Comparison of ENCODE assay signal across 1 cellular context in the genomic region with DNA sequence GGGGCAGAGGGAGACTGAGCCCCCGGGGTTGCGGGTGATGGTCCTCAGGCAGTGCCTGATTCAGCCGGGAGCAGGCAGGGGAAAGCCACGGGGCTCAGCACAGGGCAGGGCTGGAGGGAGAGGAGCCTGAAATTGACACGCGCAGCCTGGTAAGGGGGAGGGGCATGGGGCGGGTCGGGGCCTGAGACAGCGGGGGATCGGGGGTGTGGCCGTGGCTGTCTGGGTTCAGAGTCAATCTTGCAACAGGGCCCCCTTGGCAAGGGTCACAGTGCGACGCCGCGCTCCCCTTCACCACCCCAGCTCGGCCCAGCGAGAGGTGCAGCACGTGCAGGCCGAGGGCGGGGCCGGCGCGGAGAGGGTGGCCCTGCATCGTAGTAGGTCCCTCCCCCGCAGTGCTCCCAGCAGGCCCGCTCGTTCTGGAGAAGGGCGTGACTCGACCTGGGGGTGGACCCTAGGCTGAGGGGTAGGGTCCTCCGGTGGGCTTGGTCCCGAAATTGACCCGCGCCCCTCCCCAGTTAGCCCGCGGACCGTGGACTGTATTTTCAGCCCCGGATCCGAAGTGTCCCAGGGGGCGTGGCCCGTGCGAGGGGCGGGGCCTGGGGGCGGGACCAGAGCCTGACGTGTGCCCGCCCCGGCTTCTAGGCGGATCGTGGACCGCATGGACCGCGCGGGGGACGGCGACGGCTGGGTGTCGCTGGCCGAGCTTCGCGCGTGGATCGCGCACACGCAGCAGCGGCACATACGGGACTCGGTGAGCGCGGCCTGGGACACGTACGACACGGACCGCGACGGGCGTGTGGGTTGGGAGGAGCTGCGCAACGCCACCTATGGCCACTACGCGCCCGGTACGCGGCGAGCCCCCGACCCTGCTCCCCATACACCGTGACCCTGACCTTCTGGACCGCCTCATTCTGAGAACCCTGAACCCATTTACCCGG.
TF ChIP-seq lines count a peak whose summit lies in the region.

No MANE protein-coding gene starts in this region.

TF ChIP-seq in K562, 482 proteins besides CTCF, POLR2A, EP300 and RAD21 (continued from another document and continues in another):
- TF ChIP-seq, protein P1, sequence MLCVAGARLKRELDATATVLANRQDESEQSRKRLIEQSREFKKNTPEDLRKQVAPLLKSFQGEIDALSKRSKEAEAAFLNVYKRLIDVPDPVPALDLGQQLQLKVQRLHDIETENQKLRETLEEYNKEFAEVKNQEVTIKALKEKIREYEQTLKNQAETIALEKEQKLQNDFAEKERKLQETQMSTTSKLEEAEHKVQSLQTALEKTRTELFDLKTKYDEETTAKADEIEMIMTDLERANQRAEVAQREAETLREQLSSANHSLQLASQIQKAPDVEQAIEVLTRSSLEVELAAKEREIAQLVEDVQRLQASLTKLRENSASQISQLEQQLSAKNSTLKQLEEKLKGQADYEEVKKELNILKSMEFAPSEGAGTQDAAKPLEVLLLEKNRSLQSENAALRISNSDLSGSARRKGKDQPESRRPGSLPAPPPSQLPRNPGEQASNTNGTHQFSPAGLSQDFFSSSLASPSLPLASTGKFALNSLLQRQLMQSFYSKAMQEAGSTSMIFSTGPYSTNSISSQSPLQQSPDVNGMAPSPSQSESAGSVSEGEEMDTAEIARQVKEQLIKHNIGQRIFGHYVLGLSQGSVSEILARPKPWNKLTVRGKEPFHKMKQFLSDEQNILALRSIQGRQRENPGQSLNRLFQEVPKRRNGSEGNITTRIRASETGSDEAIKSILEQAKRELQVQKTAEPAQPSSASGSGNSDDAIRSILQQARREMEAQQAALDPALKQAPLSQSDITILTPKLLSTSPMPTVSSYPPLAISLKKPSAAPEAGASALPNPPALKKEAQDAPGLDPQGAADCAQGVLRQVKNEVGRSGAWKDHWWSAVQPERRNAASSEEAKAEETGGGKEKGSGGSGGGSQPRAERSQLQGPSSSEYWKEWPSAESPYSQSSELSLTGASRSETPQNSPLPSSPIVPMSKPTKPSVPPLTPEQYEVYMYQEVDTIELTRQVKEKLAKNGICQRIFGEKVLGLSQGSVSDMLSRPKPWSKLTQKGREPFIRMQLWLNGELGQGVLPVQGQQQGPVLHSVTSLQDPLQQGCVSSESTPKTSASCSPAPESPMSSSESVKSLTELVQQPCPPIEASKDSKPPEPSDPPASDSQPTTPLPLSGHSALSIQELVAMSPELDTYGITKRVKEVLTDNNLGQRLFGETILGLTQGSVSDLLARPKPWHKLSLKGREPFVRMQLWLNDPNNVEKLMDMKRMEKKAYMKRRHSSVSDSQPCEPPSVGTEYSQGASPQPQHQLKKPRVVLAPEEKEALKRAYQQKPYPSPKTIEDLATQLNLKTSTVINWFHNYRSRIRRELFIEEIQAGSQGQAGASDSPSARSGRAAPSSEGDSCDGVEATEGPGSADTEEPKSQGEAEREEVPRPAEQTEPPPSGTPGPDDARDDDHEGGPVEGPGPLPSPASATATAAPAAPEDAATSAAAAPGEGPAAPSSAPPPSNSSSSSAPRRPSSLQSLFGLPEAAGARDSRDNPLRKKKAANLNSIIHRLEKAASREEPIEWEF (CRISPR knock-in tag; IDR thresholded peaks at IDR 0.05), result no peak
- TF ChIP-seq FUS (optimal IDR thresholded peaks at IDR 0.05; ENCODE audit: low read depth, low read length) (no peak), TBL1XR1 (IDR thresholded peaks at IDR 0.05; ENCODE audit: low read length in 2 of 2) (no peak), MTA3 (IDR thresholded peaks at IDR 0.05; ENCODE audit: borderline replicate concordance) (peak; percentile 63; the same call in 1 of the 2 replicates), ZNF24 (IDR thresholded peaks at IDR 0.05) (no peak), ZNF124 (CRISPR knock-in tag; IDR thresholded peaks at IDR 0.05) (no peak), ZC3H8 (IDR thresholded peaks at IDR 0.05) (no peak), MBD1 (CRISPR knock-in tag; IDR thresholded peaks at IDR 0.05) (no peak), ZNF507 (tag; conservative IDR thresholded peaks at IDR 0.05) (no peak), FOXK2 (conservative IDR thresholded peaks at IDR 0.05 in 1 of 2, IDR thresholded peaks at IDR 0.05 in 1 of 2; ENCODE audit: low read depth in 2 of 2) (0 out of 4 replicates have a peak, but pooled peaks of 1 of the 2 experiments have one; percentile 32), FOSL1 (tag; conservative IDR thresholded peaks at IDR 0.05) (no peak), RBFOX2 (IDR thresholded peaks at IDR 0.05; ENCODE audit: low read depth, low read length) (peak; percentile 55), ZNF165 (CRISPR knock-in tag; IDR thresholded peaks at IDR 0.05; ENCODE audit: borderline replicate concordance) (no peak), CREB3 (tag; conservative IDR thresholded peaks at IDR 0.05; ENCODE audit: low read depth) (no peak), ZSCAN29 (IDR thresholded peaks at IDR 0.05) (peak; percentile 100), ZNF133 (CRISPR knock-in tag; IDR thresholded peaks at IDR 0.05) (no peak), E2F8 (IDR thresholded peaks at IDR 0.05; ENCODE audit: low read depth, partially characterized antibody) (no peak), ZBED1 (IDR thresholded peaks at IDR 0.05) (no peak), POLR2H (tag; IDR thresholded peaks at IDR 0.05; ENCODE audit: low read depth) (no peak), RBM14 (IDR thresholded peaks at IDR 0.05; ENCODE audit: borderline replicate concordance, insufficient read depth, low read depth, low read length) (no peak), RFX7 (CRISPR knock-in tag; IDR thresholded peaks at IDR 0.05) (no peak), HMBOX1 (IDR thresholded peaks at IDR 0.05) (no peak), ASH1L (IDR thresholded peaks at IDR 0.05; ENCODE audit: borderline replicate concordance, low read depth, partially characterized antibody) (no peak), ZBTB7A (IDR thresholded peaks at IDR 0.05; ENCODE audit: borderline replicate concordance, control insufficient read depth, low read depth, low read length) (peak; percentile 94), NFXL1 (CRISPR knock-in tag; IDR thresholded peaks at IDR 0.05) (no peak), PCBP1 (IDR thresholded peaks at IDR 0.05; ENCODE audit: low read depth, low read length, poor library complexity, severe bottlenecking) (peak; percentile 32), KLF13 (tag; IDR thresholded peaks at IDR 0.05; ENCODE audit: borderline replicate concordance, low read depth) (peak; percentile 70; the same call in 1 of the 2 replicates)
- TF ChIP-seq, protein P2, sequence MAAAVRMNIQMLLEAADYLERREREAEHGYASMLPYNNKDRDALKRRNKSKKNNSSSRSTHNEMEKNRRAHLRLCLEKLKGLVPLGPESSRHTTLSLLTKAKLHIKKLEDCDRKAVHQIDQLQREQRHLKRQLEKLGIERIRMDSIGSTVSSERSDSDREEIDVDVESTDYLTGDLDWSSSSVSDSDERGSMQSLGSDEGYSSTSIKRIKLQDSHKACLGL (CRISPR knock-in tag; IDR thresholded peaks at IDR 0.05; ENCODE audit: borderline replicate concordance, poor library complexity, severe bottlenecking), result no peak
- TF ChIP-seq, protein P3, sequence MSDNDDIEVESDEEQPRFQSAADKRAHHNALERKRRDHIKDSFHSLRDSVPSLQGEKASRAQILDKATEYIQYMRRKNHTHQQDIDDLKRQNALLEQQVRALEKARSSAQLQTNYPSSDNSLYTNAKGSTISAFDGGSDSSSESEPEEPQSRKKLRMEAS (CRISPR knock-in tag; IDR thresholded peaks at IDR 0.05), result peak; percentile 95
- TF ChIP-seq, protein P4, sequence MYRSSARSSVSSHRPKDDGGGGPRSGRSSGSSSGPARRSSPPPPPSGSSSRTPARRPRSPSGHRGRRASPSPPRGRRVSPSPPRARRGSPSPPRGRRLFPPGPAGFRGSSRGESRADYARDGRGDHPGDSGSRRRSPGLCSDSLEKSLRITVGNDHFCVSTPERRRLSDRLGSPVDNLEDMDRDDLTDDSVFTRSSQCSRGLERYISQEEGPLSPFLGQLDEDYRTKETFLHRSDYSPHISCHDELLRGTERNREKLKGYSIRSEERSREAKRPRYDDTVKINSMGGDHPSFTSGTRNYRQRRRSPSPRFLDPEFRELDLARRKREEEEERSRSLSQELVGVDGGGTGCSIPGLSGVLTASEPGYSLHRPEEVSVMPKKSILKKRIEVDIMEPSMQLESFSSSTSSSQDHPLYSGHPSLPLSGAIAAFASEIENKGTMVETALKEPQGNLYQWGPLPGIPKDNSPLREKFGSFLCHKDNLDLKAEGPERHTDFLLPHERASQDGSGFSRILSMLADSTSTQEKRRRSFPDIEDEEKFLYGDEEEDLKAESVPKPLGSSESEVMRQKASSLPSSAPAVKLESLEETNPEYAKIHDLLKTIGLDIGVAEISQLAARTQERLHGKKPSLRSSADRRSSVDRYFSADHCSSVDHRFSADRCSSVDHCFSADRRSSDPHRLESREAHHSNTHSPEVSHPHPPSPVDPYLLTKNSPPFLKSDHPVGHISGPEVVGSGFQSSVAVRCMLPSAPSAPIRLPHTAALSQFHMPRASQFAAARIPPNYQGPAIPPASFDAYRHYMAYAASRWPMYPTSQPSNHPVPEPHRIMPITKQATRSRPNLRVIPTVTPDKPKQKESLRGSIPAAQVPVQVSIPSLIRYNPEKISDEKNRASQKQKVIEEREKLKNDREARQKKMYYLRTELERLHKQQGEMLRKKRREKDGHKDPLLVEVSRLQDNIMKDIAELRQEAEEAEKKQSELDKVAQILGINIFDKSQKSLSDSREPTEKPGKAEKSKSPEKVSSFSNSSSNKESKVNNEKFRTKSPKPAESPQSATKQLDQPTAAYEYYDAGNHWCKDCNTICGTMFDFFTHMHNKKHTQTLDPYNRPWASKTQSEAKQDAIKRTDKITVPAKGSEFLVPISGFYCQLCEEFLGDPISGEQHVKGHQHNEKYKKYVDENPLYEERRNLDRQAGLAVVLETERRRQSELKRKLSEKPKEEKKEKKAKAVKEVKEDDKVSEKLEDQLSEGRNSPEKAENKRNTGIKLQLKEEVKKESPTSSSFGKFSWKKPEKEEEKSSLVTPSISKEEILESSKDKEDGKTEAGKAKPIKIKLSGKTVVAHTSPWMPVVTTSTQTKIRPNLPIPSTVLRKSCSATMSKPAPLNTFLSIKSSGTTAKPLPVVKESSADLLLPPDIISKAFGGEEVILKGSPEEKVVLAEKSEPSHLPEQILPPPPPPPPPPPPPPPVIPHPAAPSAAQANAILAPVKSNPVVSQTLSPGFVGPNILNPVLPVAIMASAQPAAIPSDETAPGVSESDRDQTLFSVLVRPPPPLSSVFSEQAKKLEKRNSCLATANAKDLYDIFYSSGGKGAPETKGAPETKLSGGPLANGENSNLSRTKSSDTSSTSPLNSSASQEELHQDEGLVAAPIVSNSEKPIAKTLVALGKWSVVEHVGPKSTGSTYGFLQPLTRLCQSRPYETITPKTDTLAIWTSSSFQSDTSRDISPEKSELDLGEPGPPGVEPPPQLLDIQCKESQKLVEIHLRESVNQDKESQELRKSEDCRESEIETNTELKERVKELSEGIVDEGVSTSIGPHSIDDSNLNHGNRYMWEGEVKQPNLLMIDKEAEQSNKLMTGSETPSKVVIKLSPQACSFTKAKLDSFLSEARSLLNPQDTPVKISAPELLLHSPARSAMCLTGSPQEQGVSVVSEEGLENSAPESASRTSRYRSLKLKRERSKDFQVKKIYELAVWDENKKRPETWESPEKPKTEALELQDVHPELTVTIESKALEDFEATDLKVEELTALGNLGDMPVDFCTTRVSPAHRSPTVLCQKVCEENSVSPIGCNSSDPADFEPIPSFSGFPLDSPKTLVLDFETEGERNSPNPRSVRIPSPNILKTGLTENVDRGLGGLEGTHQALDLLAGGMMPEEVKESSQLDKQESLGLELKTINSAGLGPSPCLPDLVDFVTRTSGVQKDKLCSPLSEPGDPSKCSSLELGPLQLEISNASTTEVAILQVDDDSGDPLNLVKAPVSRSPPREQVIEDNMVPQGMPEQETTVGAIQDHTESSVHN (IDR thresholded peaks at IDR 0.05; ENCODE audit: borderline replicate concordance in 1 of 2, low read depth in 1 of 2), result no peak
